In the genomic region with DNA sequence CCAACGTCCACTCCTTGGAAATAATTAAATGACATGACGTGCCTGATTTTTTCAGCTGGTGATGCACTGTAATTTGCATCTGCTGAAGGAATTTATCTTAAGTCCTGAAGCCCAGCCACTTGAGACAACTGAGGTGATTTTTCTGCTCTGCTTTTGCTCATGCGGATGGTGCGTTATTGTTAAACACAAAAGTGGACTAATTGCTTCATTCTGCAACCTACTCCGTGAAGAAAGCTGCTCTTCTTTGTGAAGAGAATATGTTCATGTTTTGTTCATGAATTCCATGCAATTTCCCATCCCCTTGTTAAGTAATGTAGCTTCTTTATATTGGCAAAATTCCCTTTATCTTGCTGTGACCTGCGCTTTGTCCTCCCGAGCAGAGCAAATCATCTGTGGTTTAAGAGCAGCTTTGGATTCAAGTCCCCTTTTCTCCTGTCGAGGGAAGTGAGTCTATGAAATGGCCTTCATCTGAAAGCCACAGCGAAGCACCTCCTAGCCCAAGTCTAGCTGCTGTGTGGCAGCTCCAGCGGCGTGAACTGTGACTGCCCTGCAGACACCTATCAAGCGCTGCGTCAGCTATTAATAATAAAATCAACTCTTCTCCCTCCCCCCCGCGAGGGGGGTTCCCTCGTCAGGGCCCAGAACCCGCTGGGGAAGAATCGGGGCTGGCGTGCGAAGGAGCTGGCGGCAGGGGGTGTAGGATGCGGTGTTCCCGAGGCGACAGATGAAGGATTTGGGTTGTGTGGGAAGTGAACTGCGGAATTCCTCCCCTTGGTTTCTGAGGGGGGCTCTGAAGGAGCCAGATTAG, we compare ENCODE assay signal across 8 cellular contexts. TPM values are rescaled to one million over a fixed set of nuclear protein-coding genes. Genes with fewer than 3 reads are reported as not detected.
A peak's percentile ranks its signal among the peaks of the same experiment; 100 is the strongest.
DNase-seq lines count a peak whose midpoint lies in the region; ATAC-seq, FAIRE-seq and TF ChIP-seq lines count a peak whose summit lies in the region.

No MANE protein-coding gene starts in this region.

- intact Hi-C loops in CD14-positive monocyte (cut with micrococcal nuclease) (loop anchor here (5.0 to 10.0 kb wide), 3 partner anchors 45 to 155 kb away; a partner anchor contains a TSS), IMR-90 (cut with micrococcal nuclease) (loop anchor here (2.0 to 5.0 kb wide), 2 partner anchors 158 to 179 kb away; a partner anchor contains a TSS), mammary epithelial cell (cut with micrococcal nuclease) (loop anchor here (2.0 to 5.0 kb wide), 3 partner anchors 52 to 177 kb away; a partner anchor contains a TSS), kidney (cut with DNase I) (no loop called here)

- H3K79me2 ChIP-seq in mammary epithelial cell (ENCODE audit: insufficient read depth, low read length), result peaks cover 41% of the 10 kb centered on the region

- H3K4me1 Mint-ChIP-seq in CD14-positive monocyte, result peaks cover 39% of the 10 kb centered on the region

- H3K4me2 ChIP-seq in IMR-90 (ENCODE audit: low read depth, low read length) (peak overlapping the region; percentile 82), mammary epithelial cell (ENCODE audit: insufficient read depth, low read depth, low read length) (peak overlapping the region; percentile 96)

- peak overlapping the region; percentile 84 for H4K5ac ChIP-seq in IMR-90 (ENCODE audit: low read depth, low read length)

- TF ChIP-seq POLR2A in IMR-90 (IDR thresholded peaks at IDR 0.05; ENCODE audit: low read depth, low read length), result no peak

- H3K9me1 ChIP-seq in IMR-90 (ENCODE audit: insufficient read depth, low read length), result 0 out of 2 replicates have a peak, but pooled peaks cover 4% of the 10 kb centered on the region

- peak overlapping the region; percentile 85 for H2AK5ac ChIP-seq in IMR-90 (ENCODE audit: low read depth, low read length)

- peak overlapping the region; percentile 96 for H3K23ac ChIP-seq in IMR-90 (ENCODE audit: low read depth, low read length)

- H2BK120ac ChIP-seq in IMR-90 (ENCODE audit: low read depth, low read length), result peak overlapping the region; percentile 92

- H3K14ac ChIP-seq in IMR-90 (replicated peaks; ENCODE audit: low read depth, low read length), result peak overlapping the region; percentile 99

- peak overlapping the region; percentile 86 to 90 for H4K8ac ChIP-seq in IMR-90 (ENCODE audit: low read depth in 2 of 2, low read length in 2 of 2)

- H3K9me3 Mint-ChIP-seq in CD14-positive monocyte, result no peaks in the 10 kb centered on the region

- H3K36me3 ChIP-seq in IMR-90 (ENCODE audit: control insufficient read depth, insufficient read depth, low read length), result peaks cover 2% of the 10 kb centered on the region
- peaks cover 7% of the 10 kb centered on the region for H3K36me3 ChIP-seq in mammary epithelial cell (ENCODE audit: insufficient read depth, low read length)
- H3K36me3 ChIP-seq in kidney (ENCODE audit: control insufficient read depth in 1 of 2, insufficient read depth in 2 of 2, low read length in 2 of 2), result peaks cover under 1 to 2% of the 10 kb centered on the region in 2 donors

- H3K4me3 ChIP-seq in IMR-90 (ENCODE audit: insufficient read depth, low read depth, low read length) (peak overlapping the region; percentile 93), mammary epithelial cell (replicated peaks in 1 of 3; ENCODE audit: insufficient read depth in 1 of 3, low read depth in 2 of 3, low read length in 3 of 3) (peak overlapping the region; percentile 44 to 94 (median 67)), kidney (ENCODE audit: low read length in 2 of 2) (peak overlapping the region; percentile 59 to 86)

- peak overlapping the region; percentile 85; the same call in 1 of the 2 replicates for H3K56ac ChIP-seq in IMR-90 (ENCODE audit: extremely low read depth, insufficient read depth, low read length)

- DNase-seq in CD14-positive monocyte (ENCODE audit: low spot score) (peak; percentile 50), IMR-90 (peak; percentile 33), T-helper 2 cell (peak in 4 of 5 experiments; percentile 28 to 61 (median 46)), mammary epithelial cell (peak; percentile 67), kidney (no peak)
- peak; percentile 66 for DNase-seq in stimulated activated CD4-positive, alpha-beta T cell treated with anti-CD3 and anti-CD28 coated beads, Interleukin-15, amount 100 ng/mL, for 24 hours

- H3K9ac ChIP-seq in IMR-90 (ENCODE audit: low read depth, low read length) (peak overlapping the region; percentile 97), mammary epithelial cell (ENCODE audit: insufficient read depth, low read length) (peak overlapping the region; percentile 61), kidney (ENCODE audit: low read length in 2 of 2) (peak overlapping the region; percentile 66 to 75)

- peaks cover 0 to 7% (median 7%) of the 10 kb centered on the region in 3 donors for H3K27me3 Mint-ChIP-seq in CD14-positive monocyte (ENCODE audit: low read depth in 3 of 3)

- no peak for TF ChIP-seq CTCF in CD14-positive monocyte (IDR thresholded peaks at IDR 0.05)
- no peak for TF ChIP-seq CTCF in IMR-90 (conservative IDR thresholded peaks at IDR 0.05; ENCODE audit: low read depth, low read length)
- peak in 1 of 2 donors; percentile 12 for TF ChIP-seq CTCF in mammary epithelial cell (conservative IDR thresholded peaks at IDR 0.05 in 1 of 2, IDR thresholded peaks at IDR 0.05 in 1 of 2; ENCODE audit: extremely low read depth in 1 of 2, insufficient read depth in 1 of 2, low read depth in 1 of 2, low read length in 2 of 2)
- no peak for TF ChIP-seq CTCF in kidney (IDR thresholded peaks at IDR 0.05; ENCODE audit: borderline replicate concordance, extremely low read depth, insufficient read depth)

- H3K27ac ChIP-seq in IMR-90 (ENCODE audit: insufficient read depth, low read length), result peak overlapping the region; percentile 98
- H3K27ac ChIP-seq in mammary epithelial cell (ENCODE audit: insufficient read depth, low read depth, low read length), result peak overlapping the region; percentile 59
- H3K27ac ChIP-seq in kidney (ENCODE audit: low read depth in 2 of 2, low read length in 2 of 2), result peak overlapping the region; percentile 95 to 96

- H3K4me3 Mint-ChIP-seq in CD14-positive monocyte, result peak overlapping the region; percentile 92 to 95

- peaks cover 18 to 22% of the 10 kb centered on the region in 2 donors for H3K36me3 Mint-ChIP-seq in CD14-positive monocyte

- peak overlapping the region; percentile 96 for H2BK5ac ChIP-seq in IMR-90 (ENCODE audit: low read depth, low read length, poor library complexity, severe bottlenecking)

- CTCF ChIA-PET in IMR-90 (lab: Yijun Ruan, JAX), result interaction anchor here (0.5 to 1.5 kb wide), 4 partner anchors 10 to 170 kb away, joined by 3 to 4 read pairs (median 4); a partner anchor contains a TSS
- CTCF ChIA-PET in mammary epithelial cell (lab: Charles Lee; ENCODE audit: low non-redundant PET), result interaction anchor here (0.5 to 0.9 kb wide), 4 partner anchors 11 to 284 kb away, joined by 3 to 4 read pairs (median 3); a partner anchor contains a TSS

- ATAC-seq in GM19397 (IDR thresholded peaks at IDR 0.05; ENCODE audit: unreplicated experiment) (peak; percentile 9), IMR-90 (ENCODE audit: low read depth) (peak; percentile 4; the same call in 1 of the 2 replicates), GM19324 (IDR thresholded peaks at IDR 0.05; ENCODE audit: low FRiP score, unreplicated experiment) (no peak)

- TF ChIP-seq RAD21 in IMR-90 (IDR thresholded peaks at IDR 0.05; ENCODE audit: low read length), result no peak

- dilution Hi-C loops in IMR-90 (cut with HindIII; ENCODE audit: low sequenced_read_pairs, unreplicated experiment) (no loop called here), mammary epithelial cell (cut with HindIII; ENCODE audit: low sequenced_read_pairs) (loop anchor here (10.0 kb wide), 2 partner anchors 105 to 225 kb away; no protein-coding TSS in a partner anchor)

- H4K91ac ChIP-seq in IMR-90 (ENCODE audit: insufficient read depth, low read depth, low read length), result peak overlapping the region; percentile 62

- H3K18ac ChIP-seq in IMR-90 (ENCODE audit: low read depth, low read length), result peak overlapping the region; percentile 78

- FAIRE-seq in kidney (lab: Jason Lieb, UNC), result no peak

- 7% methylated on average over 3 of the region's 25 CpGs; no CpG with 5 or more reads in 1 of the 2 experiments for WGBS in IMR-90 (ENCODE audit: extremely low coverage in 2 of 2, insufficient read length in 1 of 2), 2 experiments
- 4% methylated on average over 15 of the region's 25 CpGs for WGBS in mammary epithelial cell (ENCODE audit: low coverage, missing lambda C conversion rate)

- H2BK15ac ChIP-seq in IMR-90 (ENCODE audit: low read depth, low read length), result peak overlapping the region; percentile 45; the same call in 1 of the 3 replicates

- H2AFZ ChIP-seq in IMR-90 (replicated peaks; ENCODE audit: low read length, poor library complexity) (peak overlapping the region; percentile 98), mammary epithelial cell (ENCODE audit: low read depth, low read length) (peak overlapping the region; percentile 94)

- peak overlapping the region; percentile 94 for H3K4ac ChIP-seq in IMR-90 (ENCODE audit: low read depth, low read length)

- no peaks in the 10 kb centered on the region for H3K9me3 ChIP-seq in IMR-90 (ENCODE audit: control insufficient read depth, insufficient read depth, low read length)
- no peaks in the 10 kb centered on the region for H3K9me3 ChIP-seq in mammary epithelial cell (replicated peaks; ENCODE audit: insufficient read depth, low read length)
- no peaks in the 10 kb centered on the region for H3K9me3 ChIP-seq in kidney (ENCODE audit: control insufficient read depth in 1 of 2, low read length in 2 of 2)

- BruUV-seq in IMR-90 (replicated peaks; lab: Mats Ljungman, UMichigan) (no TSS peak), mammary epithelial cell (replicated peaks; lab: Mats Ljungman, UMichigan) (TSS peak; percentile 47)

- H3K27ac Mint-ChIP-seq in CD14-positive monocyte, result peak overlapping the region; percentile 64 to 93 (median 89)

- no peaks in the 10 kb centered on the region for H3K27me3 ChIP-seq in IMR-90 (ENCODE audit: control insufficient read depth, insufficient read depth, low read length)
- no peaks in the 10 kb centered on the region for H3K27me3 ChIP-seq in mammary epithelial cell (ENCODE audit: insufficient read depth, low read length)

- in situ Hi-C loops in IMR-90 (cut with MboI; ENCODE audit: low sequenced_read_pairs) (no loop called here), mammary epithelial cell (cut with MboI; ENCODE audit: low sequenced_read_pairs in 2 of 2) (no loop called here)

- H2BK20ac ChIP-seq in IMR-90 (ENCODE audit: low read depth, low read length), result peak overlapping the region; percentile 29; the same call in 1 of the 2 replicates

- H2AK9ac ChIP-seq in IMR-90 (replicated peaks; ENCODE audit: low read depth, low read length, poor library complexity), result peak overlapping the region; percentile 80

- H3K79me1 ChIP-seq in IMR-90 (ENCODE audit: low read depth in 1 of 2, low read length in 2 of 2), result peaks cover 0 to 16% of the 10 kb centered on the region in 2 experiments; a peak in 2 of 4 replicates

- H4K20me1 ChIP-seq in IMR-90 (ENCODE audit: insufficient read depth, low read length) (peaks cover 36% of the 10 kb centered on the region), mammary epithelial cell (ENCODE audit: insufficient read depth, low read length) (peaks cover 4% of the 10 kb centered on the region)

- H3K4me1 ChIP-seq in IMR-90 (ENCODE audit: control insufficient read depth, insufficient read depth, low read length) (peaks cover 7% of the 10 kb centered on the region), mammary epithelial cell (ENCODE audit: insufficient read depth, low read length) (peaks cover 27% of the 10 kb centered on the region), kidney (ENCODE audit: control insufficient read depth in 1 of 2, insufficient read depth in 1 of 2, low read depth in 1 of 2, low read length in 2 of 2) (peaks cover 4 to 14% of the 10 kb centered on the region in 2 donors)

- POLR2A ChIA-PET in IMR-90 (lab: Charles Lee; ENCODE audit: unreplicated experiment), result interaction anchor here (0.6 to 0.9 kb wide), 2 partner anchors 11 to 550 kb away, joined by 3 to 4 read pairs; no protein-coding TSS in a partner anchor

RNA-seq across cellular contexts. Expression of a gene that starts 0.9 kb away (rescaled TPM):
- polyA plus RNA-seq in CD14-positive monocyte (1 to 10 TPM; 4.5 to 6.9 TPM), IMR-90 (2012; rRNA removed) (148 and 166 TPM in 2 replicates), mammary epithelial cell (156 TPM), kidney (ENCODE audit: insufficient read depth, low read depth, low replicate concordance) (37.2 TPM)
- total RNA-seq in IMR-90 (2012; rRNA removed) (225 and 230 TPM in 2 replicates), mammary epithelial cell (100 to 1,000 TPM; 311 to 337 TPM), kidney (221 TPM)
- 96.0 and 107 TPM in 2 replicates for polyA plus RNA-seq in IMR-90 (2012; cell fraction: cytosol; rRNA removed)
- 278 and 358 TPM in 2 replicates for polyA plus RNA-seq in IMR-90 (2012; cell fraction: nucleus; rRNA removed; ENCODE audit: low replicate concordance)
- 444 TPM for polyA minus RNA-seq in mammary epithelial cell
